ENCODE assay signal across 19 cellular contexts in genomic region chr4:3730422-3730821, GRCh38. TPM values are rescaled to one million over a fixed set of nuclear protein-coding genes. Genes with fewer than 3 reads are reported as not detected.
A peak's percentile ranks its signal among the peaks of the same experiment; 100 is the strongest.
DNase-seq lines count a peak whose midpoint lies in the region; ATAC-seq and TF ChIP-seq lines count a peak whose summit lies in the region.
"Had no signal": no experiment of that assay in that cellular context is flagged by ENCODE, and none has a peak within 500 bp of the region (broad histone marks: within the 10 kb centered on the region; RNA-seq: fewer than 3 reads in every experiment).

No MANE protein-coding gene starts in this region.

- ATAC-seq in Right ventricle myocardium inferior: no peak
- ATAC-seq in Right ventricle myocardium superior (ENCODE audit: poor library complexity): no peak
- peak; percentile 53 for ATAC-seq in stimulated activated naive CD8-positive, alpha-beta T cell treated with anti-CD3 and anti-CD28 coated beads, Interleukin-15, amount 100 ng/mL, for 72 hours
- no peak for ATAC-seq in stimulated activated naive CD8-positive, alpha-beta T cell treated with anti-CD3 and anti-CD28 coated beads, Interleukin-15, Interleukin-2, amounts not matched to agents 100 U/mL and 50 U/mL, for 24 hours
- ATAC-seq in stimulated activated memory B cell treated with anti-CD40 and anti-IgM and Interleukin-4, amounts not matched to agents 10 μg/mL and 1 μg/mL and 100 μg/mL, for 72 hours: peak; percentile 49
- ATAC-seq: CD8-positive, alpha-beta T cell had no signal

- no peak for TF ChIP-seq POLR2A in thyroid gland (IDR thresholded peaks at IDR 0.05)

- no peaks in the 10 kb centered on the region for H3K9me3 Mint-ChIP-seq in stimulated activated naive CD8-positive, alpha-beta T cell treated with anti-CD3 and anti-CD28 coated beads, Interleukin-15, amount 100 ng/mL, for 72 hours
- no peaks in the 10 kb centered on the region for H3K9me3 Mint-ChIP-seq in stimulated activated memory B cell treated with anti-CD40 and anti-IgM and Interleukin-4, amounts not matched to agents 10 μg/mL and 1 μg/mL and 100 μg/mL, for 72 hours
- H3K9me3 Mint-ChIP-seq: CD4-positive, alpha-beta T cell; CD8-positive, alpha-beta T cell had no signal

- no peak overlapping the region for H3K27ac Mint-ChIP-seq in stimulated activated naive CD8-positive, alpha-beta T cell treated with anti-CD3 and anti-CD28 coated beads, Interleukin-15, amount 100 ng/mL, for 72 hours
- no peak overlapping the region for H3K27ac Mint-ChIP-seq in stimulated activated memory B cell treated with anti-CD40 and anti-IgM and Interleukin-4, amounts not matched to agents 10 μg/mL and 1 μg/mL and 100 μg/mL, for 72 hours
- H3K27ac Mint-ChIP-seq: B cell; CD4-positive, alpha-beta T cell; CD8-positive, alpha-beta T cell had no signal

- peaks cover 33% of the 10 kb centered on the region for H3K27me3 Mint-ChIP-seq in stimulated activated naive CD8-positive, alpha-beta T cell treated with anti-CD3 and anti-CD28 coated beads, Interleukin-15, amount 100 ng/mL, for 72 hours
- peaks cover 40% of the 10 kb centered on the region for H3K27me3 Mint-ChIP-seq in stimulated activated memory B cell treated with anti-CD40 and anti-IgM and Interleukin-4, amounts not matched to agents 10 μg/mL and 1 μg/mL and 100 μg/mL, for 72 hours

- no peaks in the 10 kb centered on the region for H3K27me3 ChIP-seq in effector memory CD4-positive, alpha-beta T cell (replicated peaks; ENCODE audit: control insufficient read depth, insufficient read depth, low read length, poor library complexity, severe bottlenecking)
- H3K27me3 ChIP-seq in thyroid gland: no peaks in the 10 kb centered on the region

- intact Hi-C loops in Right ventricle myocardium inferior (cut with DNase I) (no loop called here), Right ventricle myocardium superior (cut with DNase I) (no loop called here), thyroid gland (cut with DNase I) (no loop called here)

- peak; percentile 15 for DNase-seq in Right ventricle myocardium inferior (ENCODE audit: missing footprints)
- no peak for DNase-seq in Right ventricle myocardium superior
- no peak for DNase-seq in stimulated activated naive CD8-positive, alpha-beta T cell treated with anti-CD3 and anti-CD28 coated beads, Interleukin-15, amount 100 ng/mL, for 72 hours
- no peak for DNase-seq in stimulated activated naive CD8-positive, alpha-beta T cell treated with anti-CD3 and anti-CD28 coated beads, Interleukin-15, Interleukin-2, amounts not matched to agents 100 U/mL and 50 U/mL, for 24 hours
- DNase-seq in effector memory CD4-positive, alpha-beta T cell: no peak
- no peak for DNase-seq in thyroid gland
- DNase-seq: AML-193; Caco-2; Calu3; CD4-positive, alpha-beta T cell; DMS79 treated with DMSO at 0.1 percent for 48 hours; GF-D8 had no signal

- H3K36me3 ChIP-seq in effector memory CD4-positive, alpha-beta T cell (ENCODE audit: control insufficient read depth, insufficient read depth, low read length): no peaks in the 10 kb centered on the region
- no peaks in the 10 kb centered on the region for H3K36me3 ChIP-seq in thyroid gland
- H3K36me3 ChIP-seq: BLaER1 treated with 17β-estradiol and CSF1 and Interleukin-3, amounts not matched to agents 10 nM and 100 nM had no signal

- TF ChIP-seq CTCF in thyroid gland (IDR thresholded peaks at IDR 0.05): no peak

- WGBS in thyroid gland, 2 donors: 69 to 79% methylated on average over 2 of the region's 11 CpGs

- no peaks in the 10 kb centered on the region for H3K36me3 Mint-ChIP-seq in stimulated activated memory B cell treated with anti-CD40 and anti-IgM and Interleukin-4, amounts not matched to agents 10 μg/mL and 1 μg/mL and 100 μg/mL, for 72 hours
- H3K36me3 Mint-ChIP-seq: CD8-positive, alpha-beta T cell had no signal

- H3K4me1 ChIP-seq in effector memory CD4-positive, alpha-beta T cell (ENCODE audit: control insufficient read depth, insufficient read depth, low read length, poor library complexity, severe bottlenecking): no peaks in the 10 kb centered on the region
- H3K4me1 ChIP-seq in thyroid gland: no peaks in the 10 kb centered on the region
- H3K4me1 ChIP-seq: A549, Caco-2 had no signal

- no peak overlapping the region for H3K4me3 ChIP-seq in effector memory CD4-positive, alpha-beta T cell (ENCODE audit: insufficient read depth, low read depth, low read length, poor library complexity, severe bottlenecking)
- H3K4me3 ChIP-seq in thyroid gland (replicated peaks in 1 of 3): no peak overlapping the region
- H3K4me3 ChIP-seq: A549; BLaER1 treated with 17β-estradiol and CSF1 and Interleukin-3, amounts not matched to agents 10 nM and 100 nM had no signal

- no peak overlapping the region for H3K4me3 Mint-ChIP-seq in stimulated activated naive CD8-positive, alpha-beta T cell treated with anti-CD3 and anti-CD28 coated beads, Interleukin-15, amount 100 ng/mL, for 72 hours
- H3K4me3 Mint-ChIP-seq in stimulated activated memory B cell treated with anti-CD40 and anti-IgM and Interleukin-4, amounts not matched to agents 10 μg/mL and 1 μg/mL and 100 μg/mL, for 72 hours: no peak overlapping the region
- H3K4me3 Mint-ChIP-seq: B cell; CD4-positive, alpha-beta T cell; CD8-positive, alpha-beta T cell had no signal

- H3K27ac ChIP-seq in effector memory CD4-positive, alpha-beta T cell (ENCODE audit: insufficient read depth, low read length, poor library complexity, severe bottlenecking): no peak overlapping the region
- no peak overlapping the region for H3K27ac ChIP-seq in thyroid gland
- H3K27ac ChIP-seq: 22Rv1; A549; BLaER1 treated with 17β-estradiol and CSF1 and Interleukin-3, amounts not matched to agents 10 nM and 100 nM; C4-2B had no signal

- no peaks in the 10 kb centered on the region for H3K9me3 ChIP-seq in effector memory CD4-positive, alpha-beta T cell (ENCODE audit: control insufficient read depth, low read length)
- no peaks in the 10 kb centered on the region for H3K9me3 ChIP-seq in thyroid gland
- H3K9me3 ChIP-seq: A549; BLaER1 treated with 17β-estradiol and CSF1 and Interleukin-3, amounts not matched to agents 10 nM and 100 nM; Caco-2 had no signal

- no peaks in the 10 kb centered on the region for H3K4me1 Mint-ChIP-seq in stimulated activated naive CD8-positive, alpha-beta T cell treated with anti-CD3 and anti-CD28 coated beads, Interleukin-15, amount 100 ng/mL, for 72 hours
- no peaks in the 10 kb centered on the region for H3K4me1 Mint-ChIP-seq in stimulated activated memory B cell treated with anti-CD40 and anti-IgM and Interleukin-4, amounts not matched to agents 10 μg/mL and 1 μg/mL and 100 μg/mL, for 72 hours
- H3K4me1 Mint-ChIP-seq: B cell had no signal

RNA-seq across cellular contexts. Expression of gene ADRA2C, which starts 35.8 kb away (rescaled TPM):
- total RNA-seq in Right ventricle myocardium inferior (6.9 TPM), Right ventricle myocardium superior (6.2 TPM), thyroid gland (1 to 10 TPM in 2 of 4 donors, under 1 TPM in 2; 0.45 to 3.5 (median 1.1) TPM)
- total RNA-seq: B cell; CD4-positive, alpha-beta T cell; CD8-positive, alpha-beta T cell had no signal

Comparison
In these comparisons a context has a peak if more than half of its experiments do, and no peak if none do; other contexts are left out.
1. ATAC-seq: peak in stimulated activated naive CD8-positive, alpha-beta T cell treated with anti-CD3 and anti-CD28 coated beads, Interleukin-15, amount 100 ng/mL, for 72 hours (single experiment) and stimulated activated memory B cell treated with anti-CD40 and anti-IgM and Interleukin-4, amounts not matched to agents 10 μg/mL and 1 μg/mL and 100 μg/mL, for 72 hours (single experiment); none in Right ventricle myocardium inferior (single experiment), Right ventricle myocardium superior (single experiment) and stimulated activated naive CD8-positive, alpha-beta T cell treated with anti-CD3 and anti-CD28 coated beads, Interleukin-15, Interleukin-2, amounts not matched to agents 100 U/mL and 50 U/mL, for 24 hours (single experiment).